Comparison of ENCODE assay signal across 10 cellular contexts in the genomic region with DNA sequence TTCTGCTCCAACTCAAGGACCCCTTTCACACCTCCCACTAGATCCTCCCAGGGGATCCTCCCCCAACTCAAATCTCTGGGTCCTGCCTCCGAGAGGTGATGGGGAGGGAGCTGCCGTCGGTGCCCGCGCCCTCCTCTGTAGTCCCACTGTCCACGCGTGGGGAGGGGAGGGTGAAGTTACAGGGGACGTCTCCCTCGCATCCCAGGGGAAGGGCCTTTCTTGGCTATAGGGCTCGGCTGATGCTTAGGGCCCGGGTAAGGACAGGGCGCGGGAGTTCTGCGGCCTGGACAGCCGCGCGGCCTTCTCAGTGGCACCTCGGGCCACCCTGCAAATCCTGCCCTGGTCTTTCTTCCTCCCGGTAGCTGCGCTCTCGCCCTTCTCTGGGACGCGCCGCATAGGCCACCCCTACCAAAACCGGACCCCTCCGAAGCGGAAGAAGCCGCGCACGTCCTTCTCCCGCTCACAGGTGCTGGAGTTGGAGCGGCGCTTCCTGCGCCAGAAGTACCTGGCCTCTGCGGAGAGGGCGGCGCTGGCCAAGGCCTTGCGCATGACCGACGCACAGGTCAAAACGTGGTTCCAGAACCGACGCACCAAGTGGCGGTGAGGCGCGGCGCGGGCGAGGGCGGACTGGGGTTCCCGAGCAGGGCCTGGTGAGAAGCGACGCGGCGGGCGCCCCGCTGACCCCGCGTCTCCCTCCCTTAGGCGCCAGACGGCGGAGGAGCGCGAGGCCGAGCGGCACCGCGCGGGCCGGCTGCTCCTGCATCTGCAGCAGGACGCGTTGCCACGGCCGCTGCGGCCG. TPM values are rescaled to one million over a fixed set of nuclear protein-coding genes. Genes with fewer than 3 reads are reported as not detected.
DNase-seq lines count a peak whose midpoint lies in the region; ATAC-seq and TF ChIP-seq lines count a peak whose summit lies in the region.
"Had no signal": no experiment of that assay in that cellular context is flagged by ENCODE, and none has a peak within 500 bp of the region (broad histone marks: within the 10 kb centered on the region; RNA-seq: fewer than 3 reads in every experiment).

No MANE protein-coding gene starts in this region.

- H3K9me3 ChIP-seq in liver (ENCODE audit: control insufficient read depth in 4 of 4, low read length in 3 of 4), result no peaks in the 10 kb centered on the region
- no peaks in the 10 kb centered on the region for H3K9me3 ChIP-seq in thoracic aorta

- no peak for TF ChIP-seq RAD21 in liver (IDR thresholded peaks at IDR 0.05)

- TF ChIP-seq CTCF in liver (IDR thresholded peaks at IDR 0.05; ENCODE audit: low read depth, low read length, missing input control) (no peak), thoracic aorta (IDR thresholded peaks at IDR 0.05) (no peak)

- CTCF ChIA-PET in activated CD8-positive, alpha-beta memory T cell treated with anti-CD3 and anti-CD28 coated beads, Interleukin-2, amount 10 ng/mL, durations not matched to agents 7 days and 5 days (lab: Charles Lee), result interaction anchor here (0.9 to 4.2 kb wide), 6 partner anchors 9 to 71 kb away, joined by 3 to 21 read pairs (median 4); a partner anchor contains a TSS

- H3K9ac ChIP-seq in liver (ENCODE audit: low read depth in 1 of 2, low read length in 2 of 2), result no peak overlapping the region

- peaks cover 9 to 19% (median 13%) of the 10 kb centered on the region in 4 donors for H3K4me1 ChIP-seq in liver (ENCODE audit: control insufficient read depth in 4 of 4, insufficient read depth in 4 of 4, low read length in 3 of 4)
- H3K4me1 ChIP-seq in thoracic aorta (ENCODE audit: control insufficient read depth in 1 of 2, low read depth in 2 of 2), result peaks cover 8 to 29% of the 10 kb centered on the region in 2 donors

- H3K4me1 Mint-ChIP-seq in activated CD8-positive, alpha-beta memory T cell treated with anti-CD3 and anti-CD28 coated beads, Interleukin-2, amount 10 ng/mL, durations not matched to agents 7 days and 5 days, result peaks cover 35% of the 10 kb centered on the region
- H3K4me1 Mint-ChIP-seq in activated naive CD8-positive, alpha-beta T cell treated with anti-CD3 and anti-CD28 coated beads, Interleukin-2, amount 10 ng/mL, durations not matched to agents 7 days and 5 days, result peaks cover 18% of the 10 kb centered on the region

- no peaks in the 10 kb centered on the region for H3K9me3 Mint-ChIP-seq in activated CD8-positive, alpha-beta memory T cell treated with anti-CD3 and anti-CD28 coated beads, Interleukin-2, amount 10 ng/mL, durations not matched to agents 7 days and 5 days (ENCODE audit: low read depth)
- peaks cover 1% of the 10 kb centered on the region for H3K9me3 Mint-ChIP-seq in activated naive CD8-positive, alpha-beta T cell treated with anti-CD3 and anti-CD28 coated beads, Interleukin-2, amount 10 ng/mL, durations not matched to agents 7 days and 5 days

- peaks cover 5% of the 10 kb centered on the region for H3K36me3 Mint-ChIP-seq in activated CD8-positive, alpha-beta memory T cell treated with anti-CD3 and anti-CD28 coated beads, Interleukin-2, amount 10 ng/mL, durations not matched to agents 7 days and 5 days
- peaks cover 5% of the 10 kb centered on the region for H3K36me3 Mint-ChIP-seq in activated naive CD8-positive, alpha-beta T cell treated with anti-CD3 and anti-CD28 coated beads, Interleukin-2, amount 10 ng/mL, durations not matched to agents 7 days and 5 days

- H3K27ac ChIP-seq in liver (ENCODE audit: low read depth in 1 of 2, low read length in 2 of 2) (no peak overlapping the region), thoracic aorta (no peak overlapping the region)

- DNase-seq in activated CD8-positive, alpha-beta memory T cell treated with anti-CD3 and anti-CD28 coated beads, Interleukin-2, amount 10 ng/mL, durations not matched to agents 7 days and 5 days, result no peak
- no peak for DNase-seq in activated CD8-positive, alpha-beta memory T cell treated with anti-CD3 and anti-CD28 coated beads, Interleukin-2, amount 50 U/mL, for 4 hours
- DNase-seq in activated naive CD8-positive, alpha-beta T cell treated with anti-CD3 and anti-CD28 coated beads, Interleukin-2, amount 10 ng/mL, durations not matched to agents 7 days and 5 days, result peak; percentile 49
- DNase-seq in thoracic aorta (ENCODE audit: low spot score) (no peak), NCI-H146 treated with DMSO at 0.1 percent for 48 hours (lab: John Stamatoyannopoulos, UW; ENCODE audit: unreplicated experiment) (no peak), amniotic stem cell (lab: John Stamatoyannopoulos, UW) (no peak), NCI-H510A (lab: John Stamatoyannopoulos, UW) (no peak)
- DNase-seq: AML-193, NCI-H345 had no signal

- H3K27me3 ChIP-seq in liver (ENCODE audit: control insufficient read depth in 4 of 4, insufficient read depth in 4 of 4, low read length in 3 of 4), result peaks cover 11 to 30% (median 13%) of the 10 kb centered on the region in 4 donors
- H3K27me3 ChIP-seq in thoracic aorta (replicated peaks; ENCODE audit: insufficient read depth), result peaks cover 64% of the 10 kb centered on the region

- H3K4me3 ChIP-seq in liver (ENCODE audit: low read depth in 1 of 3, low read length in 3 of 3) (peak overlapping the region in 2 of 3 donors; percentile 19 to 26), thoracic aorta (peak overlapping the region; percentile 51)

- H3K36me3 ChIP-seq in liver (ENCODE audit: control insufficient read depth in 4 of 4, insufficient read depth in 3 of 4, low read depth in 1 of 4, low read length in 3 of 4), result no peaks in the 10 kb centered on the region
- H3K36me3 ChIP-seq in thoracic aorta, result no peaks in the 10 kb centered on the region

- 7% methylated on average over 76 of the region's 76 CpGs for WGBS in liver

- POLR2A ChIA-PET in activated naive CD8-positive, alpha-beta T cell treated with anti-CD3 and anti-CD28 coated beads, Interleukin-2, amount 10 ng/mL, durations not matched to agents 7 days and 5 days (lab: Charles Lee), result interaction anchor here (0.9 to 2.6 kb wide), 7 partner anchors 12 to 52 kb away, joined by 3 to 10 read pairs (median 3); a partner anchor contains a TSS

- H3K27me3 Mint-ChIP-seq in activated CD8-positive, alpha-beta memory T cell treated with anti-CD3 and anti-CD28 coated beads, Interleukin-2, amount 10 ng/mL, durations not matched to agents 7 days and 5 days, result peaks cover 84% of the 10 kb centered on the region
- peaks cover 79% of the 10 kb centered on the region for H3K27me3 Mint-ChIP-seq in activated naive CD8-positive, alpha-beta T cell treated with anti-CD3 and anti-CD28 coated beads, Interleukin-2, amount 10 ng/mL, durations not matched to agents 7 days and 5 days

- ATAC-seq in activated CD8-positive, alpha-beta memory T cell treated with anti-CD3 and anti-CD28 coated beads, Interleukin-2, amount 10 ng/mL, durations not matched to agents 7 days and 5 days, result no peak
- peak; percentile 1 for ATAC-seq in activated naive CD8-positive, alpha-beta T cell treated with anti-CD3 and anti-CD28 coated beads, Interleukin-2, amount 10 ng/mL, durations not matched to agents 7 days and 5 days (ENCODE audit: low read depth)
- no peak for ATAC-seq in thoracic aorta (ENCODE audit: insufficient number of reproducible peaks, low FRiP score, low read depth)

- H3K4me3 Mint-ChIP-seq in activated CD8-positive, alpha-beta memory T cell treated with anti-CD3 and anti-CD28 coated beads, Interleukin-2, amount 10 ng/mL, durations not matched to agents 7 days and 5 days, result peak overlapping the region; percentile 62
- H3K4me3 Mint-ChIP-seq in activated naive CD8-positive, alpha-beta T cell treated with anti-CD3 and anti-CD28 coated beads, Interleukin-2, amount 10 ng/mL, durations not matched to agents 7 days and 5 days, result peak overlapping the region; percentile 78

- H3K27ac Mint-ChIP-seq in activated CD8-positive, alpha-beta memory T cell treated with anti-CD3 and anti-CD28 coated beads, Interleukin-2, amount 10 ng/mL, durations not matched to agents 7 days and 5 days, result no peak overlapping the region
- H3K27ac Mint-ChIP-seq in activated naive CD8-positive, alpha-beta T cell treated with anti-CD3 and anti-CD28 coated beads, Interleukin-2, amount 10 ng/mL, durations not matched to agents 7 days and 5 days, result peak overlapping the region; percentile 62

RNA-seq across cellular contexts. Expression of a gene that starts 1.2 kb away (rescaled TPM):
- 1 to 10 TPM in 1 of 2 experiments, under 1 TPM in 1; 0.82 to 1.3 TPM for total RNA-seq in activated CD8-positive, alpha-beta memory T cell treated with anti-CD3 and anti-CD28 coated beads, Interleukin-2, amount 10 ng/mL, durations not matched to agents 7 days and 5 days
- total RNA-seq in activated naive CD8-positive, alpha-beta T cell treated with anti-CD3 and anti-CD28 coated beads, Interleukin-2, amount 10 ng/mL, durations not matched to agents 7 days and 5 days, result under 1 TPM; 0.69 to 0.88 TPM
- total RNA-seq in liver (not detected), thoracic aorta (not detected)
- not detected for polyA plus RNA-seq in liver

RNA-seq across cellular contexts. Expression of a gene that starts 8.0 kb away (rescaled TPM):
- 10 to 100 TPM; 15.5 to 34.0 TPM for total RNA-seq in activated CD8-positive, alpha-beta memory T cell treated with anti-CD3 and anti-CD28 coated beads, Interleukin-2, amount 10 ng/mL, durations not matched to agents 7 days and 5 days
- total RNA-seq in activated naive CD8-positive, alpha-beta T cell treated with anti-CD3 and anti-CD28 coated beads, Interleukin-2, amount 10 ng/mL, durations not matched to agents 7 days and 5 days, result 10 to 100 TPM; 35.9 to 40.1 TPM
- total RNA-seq in liver (10 to 100 TPM in 1 of 2 donors, 1 to 10 TPM in 1; 3.3 to 11.1 TPM), thoracic aorta (1 to 10 TPM; 7.8 to 8.0 TPM)
- 10 to 100 TPM; 10.6 to 12.5 TPM for polyA plus RNA-seq in liver

RNA-seq across cellular contexts. Expression of a gene that starts 10.6 kb away (rescaled TPM):
- under 1 TPM; 0.38 to 0.94 TPM for total RNA-seq in activated CD8-positive, alpha-beta memory T cell treated with anti-CD3 and anti-CD28 coated beads, Interleukin-2, amount 10 ng/mL, durations not matched to agents 7 days and 5 days
- total RNA-seq in activated naive CD8-positive, alpha-beta T cell treated with anti-CD3 and anti-CD28 coated beads, Interleukin-2, amount 10 ng/mL, durations not matched to agents 7 days and 5 days, result under 1 TPM; 0.20 to 0.39 TPM
- total RNA-seq in liver, result 1 to 10 TPM in 1 of 2 donors, under 1 TPM in 1; 0.08 to 1.0 TPM
- polyA plus RNA-seq in liver, result under 1 TPM in 1 of 2 donors, not detected in 1; 0.05 TPM
- total RNA-seq in thoracic aorta, result 1 to 10 TPM in 1 of 2 donors, not detected in 1; 1.9 TPM

RNA-seq across cellular contexts. Expression of a gene that starts 14.0 kb away (rescaled TPM):
- total RNA-seq in activated CD8-positive, alpha-beta memory T cell treated with anti-CD3 and anti-CD28 coated beads, Interleukin-2, amount 10 ng/mL, durations not matched to agents 7 days and 5 days, result 100 to 1,000 TPM; 140 to 158 TPM
- total RNA-seq in activated naive CD8-positive, alpha-beta T cell treated with anti-CD3 and anti-CD28 coated beads, Interleukin-2, amount 10 ng/mL, durations not matched to agents 7 days and 5 days, result 100 to 1,000 TPM; 126 to 127 TPM
- total RNA-seq in liver, result 100 to 1,000 TPM in 1 of 2 donors, 10 to 100 TPM in 1; 62.6 to 126 TPM
- 100 to 1,000 TPM in 1 of 2 donors, 10 to 100 TPM in 1; 96.4 to 122 TPM for polyA plus RNA-seq in liver
- 100 to 1,000 TPM in 1 of 2 donors, 10 to 100 TPM in 1; 85.5 to 113 TPM for total RNA-seq in thoracic aorta

RNA-seq across cellular contexts. Expression of a gene that starts 14.3 kb away (rescaled TPM):
- total RNA-seq in activated CD8-positive, alpha-beta memory T cell treated with anti-CD3 and anti-CD28 coated beads, Interleukin-2, amount 10 ng/mL, durations not matched to agents 7 days and 5 days, result 10 to 100 TPM; 52.2 to 87.2 TPM
- total RNA-seq in activated naive CD8-positive, alpha-beta T cell treated with anti-CD3 and anti-CD28 coated beads, Interleukin-2, amount 10 ng/mL, durations not matched to agents 7 days and 5 days, result 10 to 100 TPM; 46.6 to 47.4 TPM
- 10 to 100 TPM; 18.7 to 81.8 TPM for total RNA-seq in liver
- 10 to 100 TPM; 13.3 to 18.2 TPM for polyA plus RNA-seq in liver
- total RNA-seq in thoracic aorta, result 10 to 100 TPM; 34.9 to 35.6 TPM
